Comparison of ENCODE assay signal across 18 cellular contexts in genomic region chr16:3715430-3715829, GRCh38. TPM values are rescaled to one million over a fixed set of nuclear protein-coding genes. Genes with fewer than 3 reads are reported as not detected.
DNase-seq lines count a peak whose midpoint lies in the region; ATAC-seq and TF ChIP-seq lines count a peak whose summit lies in the region.
"Had no signal": no experiment of that assay in that cellular context is flagged by ENCODE, and none has a peak within 500 bp of the region (broad histone marks: within the 10 kb centered on the region; RNA-seq: fewer than 3 reads in every experiment).

No MANE protein-coding gene starts in this region.

- DNase-seq in activated CD4-positive, alpha-beta T cell treated with anti-CD3 and anti-CD28 coated beads, Interleukin-2, amount 10 ng/mL, durations not matched to agents 7 days and 5 days: no peak
- DNase-seq in activated CD4-positive, alpha-beta T cell treated with anti-CD3 and anti-CD28 coated beads for 1 hour: no peak
- DNase-seq in RPMI8226: no peak
- no peak for DNase-seq in ACHN
- DNase-seq in stimulated activated CD4-positive, alpha-beta T cell treated with anti-CD3 and anti-CD28 coated beads, Interleukin-4, amount 100 ng/mL, for 4 hours: no peak
- DNase-seq: central memory CD4-positive, alpha-beta T cell; effector CD8-positive, alpha-beta T cell; HCEC 1CT; islet precursor cell; Kasumi-1; mammary epithelial cell; NCI-H1436 treated with DMSO at 0.1 percent for 48 hours; NCI-H226; NK-92 treated with Interleukin-12 subunit alpha and Interleukin-12 subunit beta, amount 100 ng/mL, for 24 hours had no signal

- H3K4me1 ChIP-seq in HEK293 (ENCODE audit: control insufficient read depth, insufficient read depth, low read length): no peaks in the 10 kb centered on the region

- ATAC-seq in activated T-helper 17 cell treated with anti-CD3 and anti-CD28 coated beads, Interleukin-2, amount 50 U/mL, for 72 hours (replicated peaks): no peak

- in situ Hi-C loops in ACHN (cut with HindIII; ENCODE audit: low pct_ligation_motif_present, low pct_unique_long_range_greater_than_20kb, low sequenced_read_pairs): no loop called here

- H3K27ac ChIP-seq in HEK293 (ENCODE audit: extremely low read depth, low read depth, low read length): no peak overlapping the region
- H3K27ac ChIP-seq: neural progenitor cell had no signal

- peak overlapping the region; percentile 25 for H3K27ac Mint-ChIP-seq in activated CD4-positive, alpha-beta T cell treated with anti-CD3 and anti-CD28 coated beads, Interleukin-2, amount 10 ng/mL, durations not matched to agents 7 days and 5 days
- H3K27ac Mint-ChIP-seq in activated T-helper 17 cell treated with anti-CD3 and anti-CD28 coated beads, Interleukin-2, amount 50 U/mL, for 72 hours: no peak overlapping the region
- H3K27ac Mint-ChIP-seq in nephron: no peak overlapping the region
- H3K27ac Mint-ChIP-seq: neural progenitor cell had no signal

- POLR2A ChIA-PET in activated CD4-positive, alpha-beta T cell treated with anti-CD3 and anti-CD28 coated beads, Interleukin-2, amount 10 ng/mL, durations not matched to agents 7 days and 5 days (lab: Charles Lee): no interaction called here
- POLR2A ChIA-PET in HEK293 (lab: Yijun Ruan, JAX): interaction anchor here (0.7 kb wide), 1 partner anchor 78 kb away, joined by 3 read pairs; no protein-coding TSS in a partner anchor

- H3K27me3 Mint-ChIP-seq in activated CD4-positive, alpha-beta T cell treated with anti-CD3 and anti-CD28 coated beads, Interleukin-2, amount 10 ng/mL, durations not matched to agents 7 days and 5 days: no peaks in the 10 kb centered on the region
- no peaks in the 10 kb centered on the region for H3K27me3 Mint-ChIP-seq in activated T-helper 17 cell treated with anti-CD3 and anti-CD28 coated beads, Interleukin-2, amount 50 U/mL, for 72 hours
- H3K27me3 Mint-ChIP-seq in nephron (ENCODE audit: low read depth): no peaks in the 10 kb centered on the region

- TF ChIP-seq CTCF in HEK293 (tag by site-specific recombination; IDR thresholded peaks at IDR 0.05): no peak
- TF ChIP-seq CTCF in nephron (IDR thresholded peaks at IDR 0.05; ENCODE audit: unreplicated experiment in 3 of 3): no peak

- peaks cover 4 to 24% of the 10 kb centered on the region in 2 experiments; a peak in 2 of 3 replicates for H3K36me3 ChIP-seq in HEK293 (ENCODE audit: control insufficient read depth in 2 of 2, insufficient read depth in 1 of 2, low read length in 2 of 2)
- H3K36me3 ChIP-seq: neural progenitor cell had no signal

- no peak overlapping the region for H3K4me3 ChIP-seq in HEK293 (ENCODE audit: low read depth, low read length)

- no peak overlapping the region for H3K4me3 Mint-ChIP-seq in activated CD4-positive, alpha-beta T cell treated with anti-CD3 and anti-CD28 coated beads, Interleukin-2, amount 10 ng/mL, durations not matched to agents 7 days and 5 days
- H3K4me3 Mint-ChIP-seq in activated T-helper 17 cell treated with anti-CD3 and anti-CD28 coated beads, Interleukin-2, amount 50 U/mL, for 72 hours: peak overlapping the region; percentile 77
- peak overlapping the region; percentile 64 to 77 (median 71) for H3K4me3 Mint-ChIP-seq in nephron

- CTCF ChIA-PET in activated CD4-positive, alpha-beta T cell treated with anti-CD3 and anti-CD28 coated beads, Interleukin-2, amount 10 ng/mL, durations not matched to agents 7 days and 5 days (lab: Charles Lee): no interaction called here
- CTCF ChIA-PET in HEK293 (lab: Yijun Ruan, JAX): no interaction called here

- no peaks in the 10 kb centered on the region for H3K9me3 Mint-ChIP-seq in activated CD4-positive, alpha-beta T cell treated with anti-CD3 and anti-CD28 coated beads, Interleukin-2, amount 10 ng/mL, durations not matched to agents 7 days and 5 days
- H3K9me3 Mint-ChIP-seq in activated T-helper 17 cell treated with anti-CD3 and anti-CD28 coated beads, Interleukin-2, amount 50 U/mL, for 72 hours: no peaks in the 10 kb centered on the region
- H3K9me3 Mint-ChIP-seq in nephron: no peaks in the 10 kb centered on the region
- H3K9me3 Mint-ChIP-seq: neural progenitor cell had no signal

- peaks cover 20% of the 10 kb centered on the region for H3K36me3 Mint-ChIP-seq in activated CD4-positive, alpha-beta T cell treated with anti-CD3 and anti-CD28 coated beads, Interleukin-2, amount 10 ng/mL, durations not matched to agents 7 days and 5 days (ENCODE audit: low read depth)
- peaks cover 40% of the 10 kb centered on the region for H3K36me3 Mint-ChIP-seq in activated T-helper 17 cell treated with anti-CD3 and anti-CD28 coated beads, Interleukin-2, amount 50 U/mL, for 72 hours (ENCODE audit: low read depth)
- H3K36me3 Mint-ChIP-seq in nephron (ENCODE audit: low read depth): peaks cover 19% of the 10 kb centered on the region

- H3K4me1 Mint-ChIP-seq in activated CD4-positive, alpha-beta T cell treated with anti-CD3 and anti-CD28 coated beads, Interleukin-2, amount 10 ng/mL, durations not matched to agents 7 days and 5 days: peaks cover 44% of the 10 kb centered on the region
- H3K4me1 Mint-ChIP-seq in activated T-helper 17 cell treated with anti-CD3 and anti-CD28 coated beads, Interleukin-2, amount 50 U/mL, for 72 hours: peaks cover 22% of the 10 kb centered on the region
- H3K4me1 Mint-ChIP-seq in nephron: peaks cover 16% of the 10 kb centered on the region

- no peaks in the 10 kb centered on the region for H3K9me3 ChIP-seq in HEK293 (ENCODE audit: control insufficient read depth, insufficient read depth, low read depth, low read length)

TF ChIP-seq in HEK293, 187 proteins besides CTCF, POLR2A, EP300 and RAD21:
- peak; percentile 40; the same call in 1 of the 2 replicates for TF ChIP-seq SCRT2 (tag by site-specific recombination; IDR thresholded peaks at IDR 0.05)
- TF ChIP-seq ZNF777 (tag by site-specific recombination; IDR thresholded peaks at IDR 0.05; ENCODE audit: borderline replicate concordance): no peak
- TF ChIP-seq PRDM10 (tag by site-specific recombination; IDR thresholded peaks at IDR 0.05): 0 out of 2 replicates have a peak, but pooled peaks have one; percentile 26
- TF ChIP-seq ZNF335 (tag by site-specific recombination; conservative IDR thresholded peaks at IDR 0.05): peak; percentile 36; the same call in 1 of the 2 replicates
- no peak for TF ChIP-seq ZNF621 (tag by site-specific recombination; IDR thresholded peaks at IDR 0.05)
TF ChIP-seq in HEK293: peak in this region for 3.

RNA-seq across cellular contexts. Expression of gene TRAP1, which starts 1.9 kb away (rescaled TPM):
- 100 to 1,000 TPM in 1 of 2 experiments, 10 to 100 TPM in 1; 99.5 to 101 TPM for total RNA-seq in activated CD4-positive, alpha-beta T cell treated with anti-CD3 and anti-CD28 coated beads, Interleukin-2, amount 10 ng/mL, durations not matched to agents 7 days and 5 days
- 100 to 1,000 TPM; 124 to 238 TPM for total RNA-seq in activated T-helper 17 cell treated with anti-CD3 and anti-CD28 coated beads, Interleukin-2, amount 50 U/mL, for 72 hours
